Comparison of ENCODE assay signal across 8 cellular contexts in the genomic region with DNA sequence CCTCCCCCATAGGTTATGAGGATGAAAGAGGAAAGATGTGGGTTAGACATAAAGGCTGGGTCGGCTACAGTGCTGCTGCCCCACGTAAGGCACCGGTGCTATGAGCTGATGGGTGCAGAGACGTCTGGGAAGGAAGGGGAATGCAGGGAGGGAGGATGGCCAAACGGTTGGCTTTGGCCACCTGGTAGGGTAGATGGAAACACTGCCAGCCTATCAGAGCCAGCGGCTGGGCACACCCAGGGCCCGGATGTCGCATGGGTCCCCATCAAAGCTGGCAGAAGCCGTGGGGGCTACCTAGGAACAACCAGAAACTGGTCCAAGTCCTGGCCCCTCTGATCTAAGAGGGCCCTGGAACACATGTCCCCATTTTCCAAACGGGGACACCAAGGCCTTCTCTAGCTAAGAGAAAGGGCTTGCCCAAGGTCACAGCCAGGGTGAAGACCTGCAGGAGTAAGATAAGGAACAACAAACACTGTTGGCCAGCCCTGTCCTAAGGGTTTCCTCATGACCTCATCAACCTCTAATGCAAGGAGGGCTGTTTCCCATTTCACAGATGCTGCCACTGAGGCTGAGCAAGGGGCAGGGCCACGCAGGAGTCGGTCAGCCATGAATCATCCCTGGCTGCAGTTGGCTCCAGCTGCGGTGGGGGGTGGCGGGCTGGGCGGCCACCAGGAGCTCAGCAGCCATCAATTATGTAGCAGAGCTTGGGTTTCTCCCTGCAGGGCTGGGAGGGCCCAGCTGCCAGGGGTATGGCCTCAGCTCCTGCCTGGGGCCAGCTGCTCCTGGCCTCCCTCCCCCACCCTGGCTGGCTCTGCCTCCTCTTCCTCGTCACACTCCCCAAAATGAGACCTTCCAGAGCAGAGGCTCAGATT. TPM values are rescaled to one million over a fixed set of nuclear protein-coding genes. Genes with fewer than 3 reads are reported as not detected.
A peak's percentile ranks its signal among the peaks of the same experiment; 100 is the strongest.
DNase-seq lines count a peak whose midpoint lies in the region; ATAC-seq and TF ChIP-seq lines count a peak whose summit lies in the region.

No MANE protein-coding gene starts in this region.

- intact Hi-C loops in stomach (cut with DNase I; ENCODE audit: low total_unique reads) = no loop called here

- CTCF ChIA-PET in HEK293T (lab: Yijun Ruan, JAX) = interaction anchor here (0.7 to 1.6 kb wide), 3 partner anchors 9 to 18 kb away, joined by 3 to 5 read pairs (median 3); no protein-coding TSS in a partner anchor

- no peaks in the 10 kb centered on the region for H3K9me3 ChIP-seq in stomach

- peak; percentile 66 for DNase-seq in HEK293T (ENCODE audit: extremely low spot score)
- peak; percentile 62 for DNase-seq in glomerular visceral epithelial cell (ENCODE audit: extremely low spot score)
- DNase-seq in stomach = no peak
- no peak for DNase-seq in DMS153 (lab: John Stamatoyannopoulos, UW)
- no peak for DNase-seq in activated naive CD4-positive, alpha-beta T cell treated with Interleukin-2 at 50 U/mL for 16 hours

- TF ChIP-seq POLR2A in stomach (IDR thresholded peaks at IDR 0.05) = no peak

- no peak for TF ChIP-seq CTCF in stomach (IDR thresholded peaks at IDR 0.05)

- H3K27me3 ChIP-seq in stomach = no peaks in the 10 kb centered on the region

- no peak for TF ChIP-seq EP300 in stomach (IDR thresholded peaks at IDR 0.05)

- POLR2A ChIA-PET in HEK293T (lab: Yijun Ruan, JAX) = interaction anchor here (0.9 to 1.2 kb wide), 3 partner anchors 13 to 16 kb away, joined by 3 to 5 read pairs (median 3); partner anchors contain the start of gene MIGA2

- WGBS in stomach, 5 donors = 62 to 74% (median 65%) methylated on average over 13 to 16 of the region's 16 CpGs

- ATAC-seq in SK-N-SH treated with all-trans-retinoic acid at 6 μM for 48 hours (peak; percentile 49), GM19351 (IDR thresholded peaks at IDR 0.05; ENCODE audit: unreplicated experiment) (no peak), GM19035 (IDR thresholded peaks at IDR 0.05; ENCODE audit: unreplicated experiment) (no peak)

- no peak overlapping the region for H3K4me3 ChIP-seq in stomach

- peaks cover 39 to 60% (median 52%) of the 10 kb centered on the region in 4 donors for H3K4me1 ChIP-seq in stomach

- peaks cover 3 to 28% (median 24%) of the 10 kb centered on the region in 4 donors for H3K36me3 ChIP-seq in stomach

- H3K27ac ChIP-seq in stomach = peak overlapping the region in 4 of 5 donors; percentile 57 to 87 (median 66)

TF ChIP-seq in HEK293T, 16 proteins besides CTCF, POLR2A, EP300 and RAD21:
- TF ChIP-seq ZNF384 (IDR thresholded peaks at IDR 0.05) = no peak
- TF ChIP-seq HDGF (IDR thresholded peaks at IDR 0.05; ENCODE audit: borderline replicate concordance) = no peak
- TF ChIP-seq FOXM1 (IDR thresholded peaks at IDR 0.05; ENCODE audit: borderline replicate concordance) = no peak
- no peak for TF ChIP-seq CTBP1 (IDR thresholded peaks at IDR 0.05; ENCODE audit: borderline replicate concordance)
- TF ChIP-seq, protein P1, sequence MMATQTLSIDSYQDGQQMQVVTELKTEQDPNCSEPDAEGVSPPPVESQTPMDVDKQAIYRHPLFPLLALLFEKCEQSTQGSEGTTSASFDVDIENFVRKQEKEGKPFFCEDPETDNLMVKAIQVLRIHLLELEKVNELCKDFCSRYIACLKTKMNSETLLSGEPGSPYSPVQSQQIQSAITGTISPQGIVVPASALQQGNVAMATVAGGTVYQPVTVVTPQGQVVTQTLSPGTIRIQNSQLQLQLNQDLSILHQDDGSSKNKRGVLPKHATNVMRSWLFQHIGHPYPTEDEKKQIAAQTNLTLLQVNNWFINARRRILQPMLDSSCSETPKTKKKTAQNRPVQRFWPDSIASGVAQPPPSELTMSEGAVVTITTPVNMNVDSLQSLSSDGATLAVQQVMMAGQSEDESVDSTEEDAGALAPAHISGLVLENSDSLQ (IDR thresholded peaks at IDR 0.05) = peak; percentile 95

TF ChIP-seq in SK-N-SH treated with all-trans-retinoic acid at 6 μM for 48 hours, 23 proteins besides CTCF, POLR2A, EP300 and RAD21:
- TF ChIP-seq ZNF8 (CRISPR knock-in tag; IDR thresholded peaks at IDR 0.05) (no peak), ZFP3 (CRISPR knock-in tag; IDR thresholded peaks at IDR 0.05) (peak; percentile 84)

RNA-seq across cellular contexts. Expression of gene SH3GLB2, which starts 4.9 kb away (rescaled TPM):
- total RNA-seq in stomach = 100 to 1,000 TPM in 4 of 5 donors, 10 to 100 TPM in 1; 50.5 to 408 (median 138) TPM
- polyA plus RNA-seq in stomach = 100 to 1,000 TPM in 2 of 3 donors, 10 to 100 TPM in 1; 58.2 to 113 (median 102) TPM

RNA-seq across cellular contexts. Expression of gene MIGA2, which starts 13.2 kb away (rescaled TPM):
- 100 to 1,000 TPM in 1 of 5 donors, 10 to 100 TPM in 4; 34.5 to 175 (median 49.0) TPM for total RNA-seq in stomach
- polyA plus RNA-seq in stomach = 10 to 100 TPM in 2 of 3 donors, 1 to 10 TPM in 1; 9.0 to 28.2 (median 10.4) TPM

RNA-seq across cellular contexts. Expression of gene DOLPP1, which starts 57.6 kb away (rescaled TPM):
- total RNA-seq in stomach = 10 to 100 TPM in 4 of 5 donors, 1 to 10 TPM in 1; 5.5 to 84.0 (median 17.4) TPM
- polyA plus RNA-seq in stomach = 10 to 100 TPM in 1 of 3 donors, 1 to 10 TPM in 2; 3.4 to 11.4 (median 8.3) TPM

Comparison
In these comparisons a context has a peak if more than half of its experiments do, and no peak if none do; other contexts are left out.
1. DNase-seq: peak in HEK293T (single experiment) and glomerular visceral epithelial cell (single experiment); none in stomach (single experiment), DMS153 (single experiment) and activated naive CD4-positive, alpha-beta T cell treated with Interleukin-2 at 50 U/mL for 16 hours (single experiment).